In the genomic region with DNA sequence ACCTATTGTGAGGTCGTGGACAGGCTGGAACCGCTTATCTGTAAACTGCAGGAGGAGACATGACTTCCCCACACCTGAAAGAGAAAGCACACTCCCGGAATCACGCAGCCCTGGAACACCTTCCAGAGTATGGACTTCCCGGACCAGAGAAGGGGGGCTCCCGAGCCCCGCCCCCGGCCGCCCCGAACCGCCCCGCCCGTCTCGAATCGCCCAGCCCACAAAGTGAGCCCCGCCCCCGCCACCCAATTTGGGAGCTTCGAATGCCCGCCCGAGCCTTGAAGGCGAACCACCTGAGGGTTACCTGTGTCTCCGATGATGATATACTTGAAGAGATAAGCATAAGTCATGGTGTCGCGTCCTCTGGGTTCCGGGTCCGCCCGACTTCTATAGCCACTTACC, we compare ENCODE assay signal across 8 cellular contexts. TPM values are rescaled to one million over a fixed set of nuclear protein-coding genes. Genes with fewer than 3 reads are reported as not detected.
DNase-seq lines count a peak whose midpoint lies in the region; ATAC-seq and TF ChIP-seq lines count a peak whose summit lies in the region.

No MANE protein-coding gene starts in this region.

- H2AFZ ChIP-seq in OCI-LY7 (ENCODE audit: low read length) = peak overlapping the region; percentile 84

- intact Hi-C loops in OCI-LY7 (cut with micrococcal nuclease; ENCODE audit: unreplicated experiment) (no loop called here), right cardiac atrium (cut with DNase I) (no loop called here), sigmoid colon (cut with DNase I) (loop anchor here (1.0 to 10.0 kb wide), 4 partner anchors 20 to 792 kb away; a partner anchor contains a TSS)

- no peak for TF ChIP-seq CTCF in OCI-LY7 (conservative IDR thresholded peaks at IDR 0.05; ENCODE audit: low read length)
- no peak for TF ChIP-seq CTCF in sigmoid colon (IDR thresholded peaks at IDR 0.05)

- peaks cover 23% of the 10 kb centered on the region for H3K4me1 Mint-ChIP-seq in activated naive CD8-positive, alpha-beta T cell treated with anti-CD3 and anti-CD28 coated beads, Interleukin-2, amount 10 ng/mL, durations not matched to agents 7 days and 5 days

- H4K20me1 ChIP-seq in OCI-LY7 (ENCODE audit: insufficient read depth, low read length) = no peaks in the 10 kb centered on the region

- H3K4me2 ChIP-seq in OCI-LY7 (ENCODE audit: low read length) = peak overlapping the region; percentile 86

- H3K4me3 ChIP-seq in GM08714 (ENCODE audit: low read length) = peak overlapping the region; percentile 100
- H3K4me3 ChIP-seq in HAP-1 = peak overlapping the region; percentile 77
- H3K4me3 ChIP-seq in OCI-LY7 (ENCODE audit: low read depth, low read length, poor library complexity, severe bottlenecking) = peak overlapping the region; percentile 93
- H3K4me3 ChIP-seq in right cardiac atrium (ENCODE audit: low read length) = peak overlapping the region; percentile 60
- H3K4me3 ChIP-seq in sigmoid colon = peak overlapping the region; percentile 68 to 86 (median 72)

- peaks cover 7% of the 10 kb centered on the region for H3K36me3 ChIP-seq in HAP-1 (replicated peaks)
- peaks cover 28% of the 10 kb centered on the region for H3K36me3 ChIP-seq in OCI-LY7 (ENCODE audit: insufficient read depth, low read length)
- H3K36me3 ChIP-seq in sigmoid colon = peaks cover 2 to 43% (median 9%) of the 10 kb centered on the region in 4 donors

- WGBS in right cardiac atrium = under 1% methylated on average over 27 of the region's 27 CpGs
- WGBS in sigmoid colon, 2 donors = 1 to 2% methylated on average over 27 of the region's 27 CpGs

- BruUV-seq in OCI-LY7 (replicated peaks; lab: Mats Ljungman, UMichigan) = no TSS peak

- H3K27ac ChIP-seq in OCI-LY7 (ENCODE audit: low read depth, low read length, poor library complexity, severe bottlenecking) (peak overlapping the region; percentile 58), right cardiac atrium (ENCODE audit: low read length) (peak overlapping the region; percentile 95), sigmoid colon (peak overlapping the region; percentile 84 to 90 (median 86))

- CTCF ChIA-PET in OCI-LY7 (lab: Charles Lee; ENCODE audit: unreplicated experiment) = interaction anchor here (0.6 kb wide), 3 partner anchors 12 to 98 kb away, joined by 3 to 12 read pairs (median 3); a partner anchor contains a TSS

- no peaks in the 10 kb centered on the region for H3K27me3 ChIP-seq in HAP-1 (ENCODE audit: low read depth)
- H3K27me3 ChIP-seq in right cardiac atrium (ENCODE audit: control insufficient read depth, insufficient read depth) = no peaks in the 10 kb centered on the region
- no peaks in the 10 kb centered on the region for H3K27me3 ChIP-seq in sigmoid colon

- no peak for DNase-seq in HAP-1 (ENCODE audit: low spot score in 2 of 2)
- DNase-seq in OCI-LY7 (ENCODE audit: low spot score) = no peak
- peak; percentile 82 for DNase-seq in activated naive CD8-positive, alpha-beta T cell treated with anti-CD3 and anti-CD28 coated beads, Interleukin-2, amount 10 ng/mL, durations not matched to agents 7 days and 5 days
- peak; percentile 87 to 95 (median 94) for DNase-seq in right cardiac atrium
- peak; percentile 93 for DNase-seq in sigmoid colon
- DNase-seq in G401 (ENCODE audit: low spot score) = no peak

- H3K27ac Mint-ChIP-seq in activated naive CD8-positive, alpha-beta T cell treated with anti-CD3 and anti-CD28 coated beads, Interleukin-2, amount 10 ng/mL, durations not matched to agents 7 days and 5 days = peak overlapping the region; percentile 100

- no peaks in the 10 kb centered on the region for H3K9me3 Mint-ChIP-seq in activated naive CD8-positive, alpha-beta T cell treated with anti-CD3 and anti-CD28 coated beads, Interleukin-2, amount 10 ng/mL, durations not matched to agents 7 days and 5 days

- H3K4me1 ChIP-seq in HAP-1 (peaks cover 2% of the 10 kb centered on the region; the same call in 1 of the 2 replicates), OCI-LY7 (ENCODE audit: insufficient read depth, low read length, poor library complexity, severe bottlenecking) (peaks cover 16% of the 10 kb centered on the region), right cardiac atrium (ENCODE audit: control insufficient read depth, insufficient read depth, low read length) (no peaks in the 10 kb centered on the region), sigmoid colon (peaks cover 0 to 27% (median 23%) of the 10 kb centered on the region in 4 donors)

- H3K9me2 ChIP-seq in OCI-LY7 (ENCODE audit: insufficient read depth, low read length) = no peaks in the 10 kb centered on the region

- POLR2A ChIA-PET in OCI-LY7 (lab: Charles Lee) = interaction anchor here (0.6 to 3.8 kb wide), 8 partner anchors 11 to 1643 kb away, joined by 3 to 31 read pairs (median 6); a partner anchor contains a TSS
- POLR2A ChIA-PET in activated naive CD8-positive, alpha-beta T cell treated with anti-CD3 and anti-CD28 coated beads, Interleukin-2, amount 10 ng/mL, durations not matched to agents 7 days and 5 days (lab: Charles Lee) = interaction anchor here (0.6 to 3.5 kb wide), 9 partner anchors 10 to 80 kb away, joined by 3 to 30 read pairs (median 5); a partner anchor contains a TSS

- peaks cover 43% of the 10 kb centered on the region for H3K79me2 ChIP-seq in OCI-LY7 (ENCODE audit: insufficient read depth, low read depth, low read length)

- no peak for TF ChIP-seq EP300 in sigmoid colon (IDR thresholded peaks at IDR 0.05)

- peak overlapping the region; percentile 100 for H3K4me3 Mint-ChIP-seq in activated naive CD8-positive, alpha-beta T cell treated with anti-CD3 and anti-CD28 coated beads, Interleukin-2, amount 10 ng/mL, durations not matched to agents 7 days and 5 days

- H3K27me3 Mint-ChIP-seq in activated naive CD8-positive, alpha-beta T cell treated with anti-CD3 and anti-CD28 coated beads, Interleukin-2, amount 10 ng/mL, durations not matched to agents 7 days and 5 days = no peaks in the 10 kb centered on the region

- ATAC-seq in activated naive CD8-positive, alpha-beta T cell treated with anti-CD3 and anti-CD28 coated beads, Interleukin-2, amount 10 ng/mL, durations not matched to agents 7 days and 5 days (ENCODE audit: low read depth) = no peak
- ATAC-seq in right cardiac atrium = peak; percentile 92 to 93
- ATAC-seq in GM19351 (IDR thresholded peaks at IDR 0.05; ENCODE audit: unreplicated experiment) = no peak

- no peak for TF ChIP-seq POLR2A in sigmoid colon (IDR thresholded peaks at IDR 0.05)

- peaks cover 13% of the 10 kb centered on the region for H3K36me3 Mint-ChIP-seq in activated naive CD8-positive, alpha-beta T cell treated with anti-CD3 and anti-CD28 coated beads, Interleukin-2, amount 10 ng/mL, durations not matched to agents 7 days and 5 days

- H3K9me3 ChIP-seq in HAP-1 (no peaks in the 10 kb centered on the region), OCI-LY7 (ENCODE audit: low read length) (no peaks in the 10 kb centered on the region), right cardiac atrium (ENCODE audit: control insufficient read depth, low read length) (no peaks in the 10 kb centered on the region), sigmoid colon (no peaks in the 10 kb centered on the region)

- in situ Hi-C loops in HAP-1 (cut with MboI; ENCODE audit: low sequenced_read_pairs) (no loop called here), G401 (cut with HindIII; ENCODE audit: low sequenced_read_pairs) (no loop called here)

RNA-seq across cellular contexts. Expression of a gene that starts 0.2 kb away (rescaled TPM):
- 14.4 and 14.5 TPM in 2 replicates for total RNA-seq in OCI-LY7 (2014; rRNA removed; shearing (Covaris generic))
- total RNA-seq in OCI-LY7 (2022) (18.7 and 24.2 TPM in 2 replicates), right cardiac atrium (10 to 100 TPM; 22.5 to 25.7 (median 24.5) TPM), sigmoid colon (10 to 100 TPM; 22.7 to 28.5 (median 26.9) TPM)
- 10 to 100 TPM; 27.3 to 27.5 TPM for total RNA-seq in activated naive CD8-positive, alpha-beta T cell treated with anti-CD3 and anti-CD28 coated beads, Interleukin-2, amount 10 ng/mL, durations not matched to agents 7 days and 5 days
- polyA plus RNA-seq in right cardiac atrium (15.3 TPM), sigmoid colon (10 to 100 TPM in 1 of 3 donors, 1 to 10 TPM in 2; 6.7 to 10.8 (median 10.0) TPM)
- 9.0 and 13.4 TPM in 2 replicates for total RNA-seq in G401 (2014; rRNA removed; shearing (Covaris generic))

RNA-seq across cellular contexts. Expression of a gene that starts 0.5 kb away (rescaled TPM):
- total RNA-seq in OCI-LY7 (2014; rRNA removed; shearing (Covaris generic)) = 17.6 and 26.1 TPM in 2 replicates
- total RNA-seq in OCI-LY7 (2022) (56.2 and 65.4 TPM in 2 replicates), right cardiac atrium (10 to 100 TPM; 66.0 to 82.2 (median 75.2) TPM), sigmoid colon (10 to 100 TPM; 40.0 to 71.8 (median 48.5) TPM)
- 10 to 100 TPM; 76.7 to 79.7 TPM for total RNA-seq in activated naive CD8-positive, alpha-beta T cell treated with anti-CD3 and anti-CD28 coated beads, Interleukin-2, amount 10 ng/mL, durations not matched to agents 7 days and 5 days
- polyA plus RNA-seq in right cardiac atrium (20.0 TPM), sigmoid colon (10 to 100 TPM; 22.2 to 34.2 (median 32.2) TPM)
- total RNA-seq in G401 (2014; rRNA removed; shearing (Covaris generic)) = 45.6 and 56.6 TPM in 2 replicates

RNA-seq across cellular contexts. Expression of a gene that starts 20.6 kb away (rescaled TPM):
- 64.1 and 69.2 TPM in 2 replicates for total RNA-seq in OCI-LY7 (2014; rRNA removed; shearing (Covaris generic))
- 115 and 124 TPM in 2 replicates for total RNA-seq in OCI-LY7 (2022)
- total RNA-seq in activated naive CD8-positive, alpha-beta T cell treated with anti-CD3 and anti-CD28 coated beads, Interleukin-2, amount 10 ng/mL, durations not matched to agents 7 days and 5 days = 100 to 1,000 TPM; 128 to 133 TPM
- 10 to 100 TPM; 34.8 to 40.6 (median 39.7) TPM for total RNA-seq in right cardiac atrium
- polyA plus RNA-seq in right cardiac atrium = 21.0 TPM
- 10 to 100 TPM; 36.0 to 53.5 (median 44.8) TPM for total RNA-seq in sigmoid colon
- 10 to 100 TPM in 2 of 3 donors, 1 to 10 TPM in 1; 9.0 to 32.9 (median 10.2) TPM for polyA plus RNA-seq in sigmoid colon
- 54.4 and 65.0 TPM in 2 replicates for total RNA-seq in G401 (2014; rRNA removed; shearing (Covaris generic))

RNA-seq across cellular contexts. Expression of a gene that starts 34.6 kb away (rescaled TPM):
- total RNA-seq in OCI-LY7 (2014; rRNA removed; shearing (Covaris generic)) = 118 and 145 TPM in 2 replicates
- total RNA-seq in OCI-LY7 (2022) (101 and 105 TPM in 2 replicates), right cardiac atrium (10 to 100 TPM; 25.8 to 30.3 (median 28.1) TPM), sigmoid colon (10 to 100 TPM; 60.9 to 84.9 (median 75.4) TPM)
- total RNA-seq in activated naive CD8-positive, alpha-beta T cell treated with anti-CD3 and anti-CD28 coated beads, Interleukin-2, amount 10 ng/mL, durations not matched to agents 7 days and 5 days = 10 to 100 TPM; 89.2 to 90.9 TPM
- polyA plus RNA-seq in right cardiac atrium (25.5 TPM), sigmoid colon (10 to 100 TPM in 1 of 3 donors, 1 to 10 TPM in 2; 5.4 to 33.5 (median 9.0) TPM)
- 75.0 and 77.5 TPM in 2 replicates for total RNA-seq in G401 (2014; rRNA removed; shearing (Covaris generic))

RNA-seq across cellular contexts. Expression of a gene that starts 49.6 kb away (rescaled TPM):
- total RNA-seq in OCI-LY7 (2014; rRNA removed; shearing (Covaris generic)) = 7.9 and 8.2 TPM in 2 replicates
- total RNA-seq in OCI-LY7 (2022) = 12.9 and 15.9 TPM in 2 replicates
- total RNA-seq in activated naive CD8-positive, alpha-beta T cell treated with anti-CD3 and anti-CD28 coated beads, Interleukin-2, amount 10 ng/mL, durations not matched to agents 7 days and 5 days = 1 to 10 TPM; 4.0 to 4.4 TPM
- 10 to 100 TPM in 3 of 4 donors, 1 to 10 TPM in 1; 6.8 to 16.1 (median 12.0) TPM for total RNA-seq in right cardiac atrium
- 4.0 TPM for polyA plus RNA-seq in right cardiac atrium
- 10 to 100 TPM; 12.8 to 15.8 (median 14.1) TPM for total RNA-seq in sigmoid colon
- 1 to 10 TPM in 1 of 3 donors, under 1 TPM in 2; 0.46 to 2.9 (median 0.60) TPM for polyA plus RNA-seq in sigmoid colon
- 15.0 and 15.3 TPM in 2 replicates for total RNA-seq in G401 (2014; rRNA removed; shearing (Covaris generic))

Comparison
In these comparisons a context has a peak if more than half of its experiments do, and no peak if none do; other contexts are left out.
1. DNase-seq: peak in activated naive CD8-positive, alpha-beta T cell treated with anti-CD3 and anti-CD28 coated beads, Interleukin-2, amount 10 ng/mL, durations not matched to agents 7 days and 5 days (single experiment), right cardiac atrium (3 of 3) and sigmoid colon (single experiment); none in HAP-1 (0 of 2), OCI-LY7 (single experiment) and G401 (single experiment).
2. ATAC-seq: peak in right cardiac atrium (2 of 2); none in activated naive CD8-positive, alpha-beta T cell treated with anti-CD3 and anti-CD28 coated beads, Interleukin-2, amount 10 ng/mL, durations not matched to agents 7 days and 5 days (single experiment) and GM19351 (single experiment).
3. Peak in every context shown above with its lines, with median percentiles within 50 percentile points of each other: H3K4me3 ChIP-seq and H3K27ac ChIP-seq.